Comparison of ENCODE assay signal across 8 cellular contexts in genomic region chr6:149484733-149485700, GRCh38. TPM values are rescaled to one million over a fixed set of nuclear protein-coding genes. Genes with fewer than 3 reads are reported as not detected.
A peak's percentile ranks its signal among the peaks of the same experiment; 100 is the strongest.
DNase-seq lines count a peak whose midpoint lies in the region; ATAC-seq and TF ChIP-seq lines count a peak whose summit lies in the region.

TSS of gene ZC3H12D (minus strand) at chr6:149485014. CDS start at chr6:149474543, 10,471 bp downstream.

- H3K4me3 ChIP-seq in left lung: peak within 1 kb of the TSS in 1 of 2 donors; percentile 20

- H3K9me3 ChIP-seq in left lung: no peaks in the 10 kb centered on the region

- peak in 1 of 2 donors; percentile 43 for TF ChIP-seq CTCF in left lung (IDR thresholded peaks at IDR 0.05)

- intact Hi-C loops in left lung (cut with DNase I): no loop called here

- H3K27me3 ChIP-seq in left lung: no peaks in the 10 kb centered on the region

- H3K4me1 ChIP-seq in left lung: peaks cover 11 to 51% of the 10 kb centered on the region in 2 donors

- H3K27ac ChIP-seq in left lung: peak within 1 kb of the TSS; percentile 82 to 84

- DNase-seq in SHP77 treated with DMSO at 0.1 percent for 48 hours (lab: John Stamatoyannopoulos, UW) (peak; percentile 9), left lung (peak; percentile 60 to 87), NCI-H1417 (lab: John Stamatoyannopoulos, UW) (no peak), amniotic stem cell (lab: John Stamatoyannopoulos, UW) (no peak)
- DNase-seq in activated naive CD4-positive, alpha-beta T cell treated with anti-CD3 and anti-CD28 coated beads, Interleukin-2, amount 50 U/mL, for 16 hours: peak; percentile 86
- peak; percentile 81 for DNase-seq in stimulated activated CD8-positive, alpha-beta memory T cell treated with anti-CD3 and anti-CD28 coated beads, Interleukin-4, amount 100 ng/mL, for 48 hours

- ATAC-seq in GM18867 (IDR thresholded peaks at IDR 0.05; ENCODE audit: unreplicated experiment) (peak; percentile 47), HG03045 (IDR thresholded peaks at IDR 0.05; ENCODE audit: unreplicated experiment) (peak; percentile 40), left lung (peak; percentile 64)

- H3K36me3 ChIP-seq in left lung: no peaks in the 10 kb centered on the region

RNA-seq across cellular contexts. Expression of gene ZC3H12D, which starts in this region (rescaled TPM):
- total RNA-seq in left lung: 1 to 10 TPM; 1.9 to 4.1 TPM

Comparison
In these comparisons a context has a peak if more than half of its experiments do, and no peak if none do; other contexts are left out.
1. DNase-seq: peak in SHP77 treated with DMSO at 0.1 percent for 48 hours (single experiment), activated naive CD4-positive, alpha-beta T cell treated with anti-CD3 and anti-CD28 coated beads, Interleukin-2, amount 50 U/mL, for 16 hours (single experiment), left lung (2 of 2) and stimulated activated CD8-positive, alpha-beta memory T cell treated with anti-CD3 and anti-CD28 coated beads, Interleukin-4, amount 100 ng/mL, for 48 hours (single experiment); none in NCI-H1417 (0 of 3) and amniotic stem cell (single experiment).
2. Peak in every context shown above with its lines, with median percentiles within 50 percentile points of each other: ATAC-seq.